ENCODE assay signal across 2 cellular contexts in the genomic region with DNA sequence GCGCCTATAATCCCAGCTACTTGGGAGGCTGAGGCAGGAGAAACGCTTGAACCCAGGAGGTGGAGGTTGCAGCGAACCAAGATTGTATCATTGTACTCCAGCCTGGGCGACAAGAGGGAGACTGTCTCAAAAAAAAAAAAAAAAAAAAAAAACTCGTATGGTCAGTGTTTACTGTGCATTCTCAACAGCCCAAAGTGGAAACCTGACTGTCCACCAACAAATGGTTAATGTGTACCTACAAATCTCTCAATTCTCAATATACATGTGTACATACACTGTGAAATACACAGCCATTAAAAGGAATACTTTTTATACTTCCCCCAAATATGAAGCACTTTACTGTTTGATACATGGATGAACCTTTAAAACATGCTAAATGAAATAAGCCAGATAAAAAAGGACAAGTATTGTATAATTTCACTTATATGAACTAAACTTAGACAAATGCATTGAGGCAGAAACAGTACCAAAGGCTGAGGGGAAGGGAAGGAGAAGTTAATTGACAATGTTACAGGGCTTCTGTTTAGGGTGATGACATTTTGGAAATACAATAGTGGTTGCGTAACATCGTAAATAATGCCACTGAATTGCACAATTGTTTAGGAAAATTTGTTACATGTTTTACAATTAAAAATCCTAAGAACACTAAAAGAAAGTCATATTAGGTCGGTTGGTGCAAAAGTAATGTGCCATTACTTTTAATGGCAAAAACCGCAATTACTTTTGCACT.
TF ChIP-seq lines count a peak whose summit lies in the region.

No MANE protein-coding gene starts in this region.

TF ChIP-seq in Ishikawa, 13 proteins besides CTCF, POLR2A, EP300 and RAD21:
- TF ChIP-seq FOXM1 (IDR thresholded peaks at IDR 0.05; ENCODE audit: borderline replicate concordance, low read depth) = no peak
- peak; percentile 95 for TF ChIP-seq CEBPB (IDR thresholded peaks at IDR 0.05)

TF ChIP-seq in HepG2, 621 proteins besides CTCF, POLR2A, EP300 and RAD21:
- TF ChIP-seq FOXA3 (CRISPR knock-in tag; IDR thresholded peaks at IDR 0.05) (peak; percentile 67), PAF1 (CRISPR knock-in tag; IDR thresholded peaks at IDR 0.05) (0 out of 2 replicates have a peak, but pooled peaks have one; percentile 56), DZIP1 (CRISPR knock-in tag; IDR thresholded peaks at IDR 0.05) (no peak), SOX13 (IDR thresholded peaks at IDR 0.05) (no peak), SOX13 (CRISPR knock-in tag; conservative IDR thresholded peaks at IDR 0.05 in 1 of 2, IDR thresholded peaks at IDR 0.05 in 1 of 2) (peak in 1 of 2 experiments; percentile 85; a peak in 2 of 4 replicates), FOXA1 (IDR thresholded peaks at IDR 0.05) (no peak), FOXA1 (CRISPR knock-in tag; IDR thresholded peaks at IDR 0.05) (peak; percentile 37; the same call in 1 of the 2 replicates), MAX (IDR thresholded peaks at IDR 0.05) (no peak), AGO2 (optimal IDR thresholded peaks at IDR 0.05; ENCODE audit: low read depth, low read length) (peak; percentile 35), CEBPB (IDR thresholded peaks at IDR 0.05; ENCODE audit: borderline replicate concordance, low read depth, low read length) (peak; percentile 99), EEA1 (CRISPR knock-in tag; IDR thresholded peaks at IDR 0.05; ENCODE audit: borderline replicate concordance) (no peak), FOXP1 (IDR thresholded peaks at IDR 0.05) (no peak), FOXP1 (CRISPR knock-in tag; IDR thresholded peaks at IDR 0.05) (peak; percentile 65; the same call in 1 of the 2 replicates), ZSCAN21 (CRISPR knock-in tag; IDR thresholded peaks at IDR 0.05; ENCODE audit: borderline replicate concordance) (no peak), TBL1XR1 (IDR thresholded peaks at IDR 0.05; ENCODE audit: borderline replicate concordance, low read length, partially characterized antibody) (peak; percentile 75), UBTF (CRISPR knock-in tag; IDR thresholded peaks at IDR 0.05) (no peak), ZNF530 (CRISPR knock-in tag; IDR thresholded peaks at IDR 0.05; ENCODE audit: low read depth) (no peak), SIN3B (IDR thresholded peaks at IDR 0.05; ENCODE audit: low read length) (no peak), SOX6 (IDR thresholded peaks at IDR 0.05) (no peak), SOX6 (CRISPR knock-in tag; IDR thresholded peaks at IDR 0.05) (peak; percentile 83), SOX5 (CRISPR knock-in tag; IDR thresholded peaks at IDR 0.05; ENCODE audit: borderline replicate concordance) (peak; percentile 84), ZNF652 (CRISPR knock-in tag; IDR thresholded peaks at IDR 0.05; ENCODE audit: borderline replicate concordance, low read depth) (peak; percentile 81), SMARCE1 (IDR thresholded peaks at IDR 0.05; ENCODE audit: borderline replicate concordance) (no peak), YY1 (IDR thresholded peaks at IDR 0.05; ENCODE audit: insufficient read depth, insufficient replicate concordance, low read depth, low read length) (no peak), TARDBP (CRISPR knock-in tag; IDR thresholded peaks at IDR 0.05) (0 out of 2 replicates have a peak, but pooled peaks have one; percentile 16), FOXP4 (CRISPR knock-in tag; IDR thresholded peaks at IDR 0.05) (peak; percentile 41; the same call in 1 of the 2 replicates), CEBPG (CRISPR knock-in tag; IDR thresholded peaks at IDR 0.05) (peak; percentile 89)
- TF ChIP-seq, protein P1, sequence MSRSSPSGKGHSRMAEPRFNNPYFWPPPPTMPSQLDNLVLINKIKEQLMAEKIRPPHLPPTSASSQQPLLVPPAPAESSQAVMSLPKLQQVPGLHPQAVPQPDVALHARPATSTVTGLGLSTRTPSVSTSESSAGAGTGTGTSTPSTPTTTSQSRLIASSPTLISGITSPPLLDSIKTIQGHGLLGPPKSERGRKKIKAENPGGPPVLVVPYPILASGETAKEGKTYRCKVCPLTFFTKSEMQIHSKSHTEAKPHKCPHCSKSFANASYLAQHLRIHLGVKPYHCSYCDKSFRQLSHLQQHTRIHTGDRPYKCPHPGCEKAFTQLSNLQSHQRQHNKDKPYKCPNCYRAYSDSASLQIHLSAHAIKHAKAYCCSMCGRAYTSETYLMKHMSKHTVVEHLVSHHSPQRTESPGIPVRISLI (CRISPR knock-in tag; IDR thresholded peaks at IDR 0.05; ENCODE audit: borderline replicate concordance) = peak; percentile 66
- TF ChIP-seq, protein P2, sequence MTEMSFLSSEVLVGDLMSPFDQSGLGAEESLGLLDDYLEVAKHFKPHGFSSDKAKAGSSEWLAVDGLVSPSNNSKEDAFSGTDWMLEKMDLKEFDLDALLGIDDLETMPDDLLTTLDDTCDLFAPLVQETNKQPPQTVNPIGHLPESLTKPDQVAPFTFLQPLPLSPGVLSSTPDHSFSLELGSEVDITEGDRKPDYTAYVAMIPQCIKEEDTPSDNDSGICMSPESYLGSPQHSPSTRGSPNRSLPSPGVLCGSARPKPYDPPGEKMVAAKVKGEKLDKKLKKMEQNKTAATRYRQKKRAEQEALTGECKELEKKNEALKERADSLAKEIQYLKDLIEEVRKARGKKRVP (CRISPR knock-in tag; IDR thresholded peaks at IDR 0.05) = peak in 1 of 2 experiments; percentile 72; a peak in 2 of 4 replicates
- TF ChIP-seq, protein P3, sequence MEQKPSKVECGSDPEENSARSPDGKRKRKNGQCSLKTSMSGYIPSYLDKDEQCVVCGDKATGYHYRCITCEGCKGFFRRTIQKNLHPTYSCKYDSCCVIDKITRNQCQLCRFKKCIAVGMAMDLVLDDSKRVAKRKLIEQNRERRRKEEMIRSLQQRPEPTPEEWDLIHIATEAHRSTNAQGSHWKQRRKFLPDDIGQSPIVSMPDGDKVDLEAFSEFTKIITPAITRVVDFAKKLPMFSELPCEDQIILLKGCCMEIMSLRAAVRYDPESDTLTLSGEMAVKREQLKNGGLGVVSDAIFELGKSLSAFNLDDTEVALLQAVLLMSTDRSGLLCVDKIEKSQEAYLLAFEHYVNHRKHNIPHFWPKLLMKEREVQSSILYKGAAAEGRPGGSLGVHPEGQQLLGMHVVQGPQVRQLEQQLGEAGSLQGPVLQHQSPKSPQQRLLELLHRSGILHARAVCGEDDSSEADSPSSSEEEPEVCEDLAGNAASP (CRISPR knock-in tag; IDR thresholded peaks at IDR 0.05; ENCODE audit: borderline replicate concordance) = no peak
